ENCODE assay signal across 16 cellular contexts in the genomic region with DNA sequence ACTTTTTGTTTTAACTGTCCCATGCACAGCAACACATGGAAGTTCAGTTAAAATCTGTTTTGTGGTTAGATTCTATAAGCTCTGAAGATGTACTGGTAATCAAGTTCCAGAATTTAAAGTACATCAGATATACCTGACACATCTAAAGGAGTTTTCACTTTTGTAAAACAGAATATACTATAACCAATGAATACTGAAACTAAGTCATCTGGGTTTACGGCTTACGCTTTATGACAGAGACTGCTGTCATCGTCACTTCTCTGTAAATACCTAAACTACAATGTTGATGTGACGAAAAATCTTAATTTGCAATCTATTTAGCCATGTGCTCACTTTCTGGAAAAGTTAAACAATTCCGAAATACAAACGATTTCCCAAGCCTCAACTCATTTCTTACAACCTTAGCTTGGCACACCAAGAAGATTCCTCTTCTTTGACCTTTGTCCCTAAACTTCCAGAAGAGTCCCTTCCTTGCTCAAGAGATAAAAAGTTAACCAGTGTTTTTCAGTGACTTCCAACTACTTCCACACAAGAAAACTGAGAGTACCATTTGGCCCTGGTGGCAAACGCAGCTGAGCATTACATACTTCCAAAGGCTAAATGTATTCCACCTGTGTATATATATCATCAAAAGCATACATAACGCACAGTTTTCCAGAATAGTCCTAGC. TPM values are rescaled to one million over a fixed set of nuclear protein-coding genes. Genes with fewer than 3 reads are reported as not detected.
DNase-seq lines count a peak whose midpoint lies in the region; ATAC-seq and TF ChIP-seq lines count a peak whose summit lies in the region.
"Had no signal": no experiment of that assay in that cellular context is flagged by ENCODE, and none has a peak within 500 bp of the region (broad histone marks: within the 10 kb centered on the region; RNA-seq: fewer than 3 reads in every experiment).

No MANE protein-coding gene starts in this region.

- no peaks in the 10 kb centered on the region for H3K79me2 ChIP-seq in PC-3 (ENCODE audit: low read length)

- DNase-seq in T-helper 1 cell (no peak), PC-3 (no peak), fibroblast of gingiva (ENCODE audit: low read depth) (peak; percentile 14), renal cortical epithelial cell (ENCODE audit: low read depth) (peak; percentile 41), osteocyte (ENCODE audit: extremely low spot score, unreplicated experiment) (no peak), MCF 10A (ENCODE audit: unreplicated experiment) (no peak)
- DNase-seq: KBM-7, NCI-H1105 treated with DMSO at 0.1 percent for 48 hours, NCI-H1694 treated with DMSO at 0.1 percent for 48 hours, SHP77 treated with DMSO at 0.1 percent for 48 hours had no signal

- H3K4me1 Mint-ChIP-seq in T-helper 1 cell treated with Interleukin-12 subunit alpha and Interleukin-12 subunit beta and Interleukin-4 antibody, amounts not matched to agents 30 μg/mL and 1 μg/mL, for 36 hours (ENCODE audit: low read depth), result no peaks in the 10 kb centered on the region
- H3K4me1 Mint-ChIP-seq in osteocyte (ENCODE audit: unreplicated experiment) (peaks cover 29% of the 10 kb centered on the region), MCF 10A (ENCODE audit: insufficient read depth, unreplicated experiment) (peaks cover 2% of the 10 kb centered on the region)
- H3K4me1 Mint-ChIP-seq: B cell, GM23338 had no signal

- H3F3A ChIP-seq in PC-3 (ENCODE audit: low read length, unreplicated experiment), result no peaks in the 10 kb centered on the region

- TF ChIP-seq CTCF in PC-3 (conservative IDR thresholded peaks at IDR 0.05; ENCODE audit: low read depth, low read length) (no peak), osteocyte (IDR thresholded peaks at IDR 0.05) (no peak), MCF 10A (IDR thresholded peaks at IDR 0.05; ENCODE audit: unreplicated experiment) (no peak)

- H3K9ac ChIP-seq in PC-3 (ENCODE audit: low read length), result no peak overlapping the region

- H3K4me3 ChIP-seq in PC-3 (ENCODE audit: low read length), result no peak overlapping the region
- H3K4me3 ChIP-seq: GM23338 had no signal

- H3K4me3 Mint-ChIP-seq in T-helper 1 cell treated with Interleukin-12 subunit alpha and Interleukin-12 subunit beta and Interleukin-4 antibody, amounts not matched to agents 30 μg/mL and 1 μg/mL, for 36 hours, result no peak overlapping the region
- H3K4me3 Mint-ChIP-seq in osteocyte (ENCODE audit: unreplicated experiment), result no peak overlapping the region
- no peak overlapping the region for H3K4me3 Mint-ChIP-seq in MCF 10A (ENCODE audit: unreplicated experiment)
- H3K4me3 Mint-ChIP-seq: B cell, GM23338 had no signal

- H3K27ac Mint-ChIP-seq in T-helper 1 cell treated with Interleukin-12 subunit alpha and Interleukin-12 subunit beta and Interleukin-4 antibody, amounts not matched to agents 30 μg/mL and 1 μg/mL, for 36 hours, result peak overlapping the region; percentile 1
- H3K27ac Mint-ChIP-seq in osteocyte (ENCODE audit: unreplicated experiment) (no peak overlapping the region), MCF 10A (ENCODE audit: low read depth, unreplicated experiment) (no peak overlapping the region)
- H3K27ac Mint-ChIP-seq: B cell, GM23338 had no signal

- H3K4me2 ChIP-seq in PC-3 (ENCODE audit: low read length), result no peak overlapping the region
- H3K4me2 ChIP-seq: GM23338 had no signal

- POLR2A ChIA-PET in PC-3 (lab: Charles Lee; ENCODE audit: unreplicated experiment), result no interaction called here
- POLR2A ChIA-PET in MCF 10A (lab: Yijun Ruan, JAX), result interaction anchor here (1.2 kb wide), 1 partner anchor 57 kb away, joined by 4 read pairs; no protein-coding TSS in a partner anchor

- H3K9me3 Mint-ChIP-seq in T-helper 1 cell treated with Interleukin-12 subunit alpha and Interleukin-12 subunit beta and Interleukin-4 antibody, amounts not matched to agents 30 μg/mL and 1 μg/mL, for 36 hours, result no peaks in the 10 kb centered on the region
- H3K9me3 Mint-ChIP-seq in osteocyte (ENCODE audit: unreplicated experiment) (no peaks in the 10 kb centered on the region), MCF 10A (ENCODE audit: unreplicated experiment) (no peaks in the 10 kb centered on the region)
- H3K9me3 Mint-ChIP-seq: GM23338 had no signal

- H3K9me2 ChIP-seq in PC-3 (replicated peaks; ENCODE audit: low read length), result no peaks in the 10 kb centered on the region

- H4K20me1 ChIP-seq in PC-3 (ENCODE audit: low read length), result no peaks in the 10 kb centered on the region

- H3K36me3 ChIP-seq in PC-3 (ENCODE audit: low read depth, low read length), result peaks cover 36% of the 10 kb centered on the region

- intact Hi-C loops in PC-3 (cut with micrococcal nuclease) (no loop called here), MCF 10A (cut with micrococcal nuclease) (no loop called here)

- ATAC-seq in PC-3, result no peak
- no peak for ATAC-seq in GM21390 (IDR thresholded peaks at IDR 0.05; ENCODE audit: unreplicated experiment)
- ATAC-seq: GM23338, HCT116 had no signal

- H3K36me3 Mint-ChIP-seq in T-helper 1 cell treated with Interleukin-12 subunit alpha and Interleukin-12 subunit beta and Interleukin-4 antibody, amounts not matched to agents 30 μg/mL and 1 μg/mL, for 36 hours (ENCODE audit: low read depth), result peaks cover 12% of the 10 kb centered on the region
- H3K36me3 Mint-ChIP-seq in osteocyte (ENCODE audit: unreplicated experiment) (peaks cover 30% of the 10 kb centered on the region), MCF 10A (ENCODE audit: insufficient read depth, unreplicated experiment) (peaks cover 4% of the 10 kb centered on the region)

- H2AFZ ChIP-seq in PC-3 (ENCODE audit: low read length), result no peak overlapping the region
- H2AFZ ChIP-seq: GM23338 had no signal

- CTCF ChIA-PET in PC-3 (lab: Charles Lee), result no interaction called here
- CTCF ChIA-PET in MCF 10A (lab: Yijun Ruan, JAX), result interaction anchor here (0.6 to 1.1 kb wide), 3 partner anchors 41 to 367 kb away, joined by 3 to 4 read pairs (median 3); no protein-coding TSS in a partner anchor

- H3K27me3 Mint-ChIP-seq in T-helper 1 cell treated with Interleukin-12 subunit alpha and Interleukin-12 subunit beta and Interleukin-4 antibody, amounts not matched to agents 30 μg/mL and 1 μg/mL, for 36 hours (ENCODE audit: low read depth), result no peaks in the 10 kb centered on the region
- no peaks in the 10 kb centered on the region for H3K27me3 Mint-ChIP-seq in osteocyte (ENCODE audit: unreplicated experiment)
- no peaks in the 10 kb centered on the region for H3K27me3 Mint-ChIP-seq in MCF 10A (ENCODE audit: insufficient read depth, unreplicated experiment)
- H3K27me3 Mint-ChIP-seq: B cell had no signal

- H3K9me3 ChIP-seq in PC-3 (ENCODE audit: low read length), result no peaks in the 10 kb centered on the region

- no peaks in the 10 kb centered on the region for H3K27me3 ChIP-seq in PC-3 (ENCODE audit: low read length)

- no peak overlapping the region for H3K27ac ChIP-seq in PC-3 (ENCODE audit: low read length)
- H3K27ac ChIP-seq: 22Rv1 had no signal

- H3K4me1 ChIP-seq in PC-3 (ENCODE audit: insufficient read depth, low read length), result peaks cover 18% of the 10 kb centered on the region

- BruUV-seq in PC-3 (replicated peaks; lab: Mats Ljungman, UMichigan), result TSS peak; percentile 3
- BruUV-seq in MCF 10A (replicated peaks; lab: Mats Ljungman, UMichigan), result no TSS peak

RNA-seq across cellular contexts. Expression of a gene that starts 56.8 kb away (rescaled TPM):
- total RNA-seq in PC-3 (2014; rRNA removed) (0.98 and 1.7 TPM in 2 replicates), renal cortical epithelial cell (1.2 and 15.5 TPM in 2 replicates), osteocyte (6.8 and 10.1 TPM in 2 replicates), MCF 10A (2022) (0.44 and 1.1 TPM in 2 replicates)

RNA-seq across cellular contexts. Expression of a gene that starts 58.2 kb away (rescaled TPM):
- 56.0 and 59.7 TPM in 2 replicates for total RNA-seq in PC-3 (2014; rRNA removed)
- total RNA-seq in renal cortical epithelial cell, result 105 and 195 TPM in 2 replicates
- total RNA-seq in osteocyte, result 78.8 and 83.7 TPM in 2 replicates
- total RNA-seq in MCF 10A (2022), result 37.2 and 41.9 TPM in 2 replicates

Comparison
In these comparisons a context has a peak if more than half of its experiments do, and no peak if none do; other contexts are left out.
1. DNase-seq: peak in fibroblast of gingiva (single experiment) and renal cortical epithelial cell (single experiment); none in T-helper 1 cell (0 of 5), PC-3 (single experiment), osteocyte (single experiment) and MCF 10A (single experiment).